ENCODE assay signal across 22 cellular contexts in the genomic region with DNA sequence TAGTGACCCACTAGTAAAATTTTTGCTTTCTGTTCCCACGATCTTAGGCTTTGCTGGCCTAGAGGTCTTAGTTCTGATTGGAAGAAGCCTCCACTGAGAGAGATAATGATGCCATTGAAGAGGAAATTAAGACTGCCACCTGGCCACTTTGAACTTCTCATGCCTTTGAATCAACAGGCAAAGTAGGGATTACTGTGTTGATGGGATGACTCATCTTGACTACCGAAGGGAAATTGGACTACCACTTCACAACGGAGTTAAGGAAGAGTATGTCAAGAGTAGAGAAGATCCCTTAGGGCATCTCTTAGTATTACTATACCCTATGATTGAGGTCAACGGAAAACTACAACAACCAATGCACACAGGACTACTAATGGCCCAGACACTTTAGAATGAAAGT. TPM values are rescaled to one million over a fixed set of nuclear protein-coding genes. Genes with fewer than 3 reads are reported as not detected.
DNase-seq lines count a peak whose midpoint lies in the region; ATAC-seq and TF ChIP-seq lines count a peak whose summit lies in the region.
"Had no signal": no experiment of that assay in that cellular context is flagged by ENCODE, and none has a peak within 500 bp of the region (broad histone marks: within the 10 kb centered on the region; RNA-seq: fewer than 3 reads in every experiment).

No MANE protein-coding gene starts in this region.

- H3K27me3 Mint-ChIP-seq in effector memory CD8-positive, alpha-beta T cell: no peaks in the 10 kb centered on the region

- H3K27me3 ChIP-seq in A673 (replicated peaks; ENCODE audit: insufficient read depth, low read depth, low read length, poor library complexity): no peaks in the 10 kb centered on the region
- H3K27me3 ChIP-seq: BLaER1 treated with 17β-estradiol and CSF1 and Interleukin-3, amounts not matched to agents 10 nM and 100 nM had no signal

- H3K4me1 Mint-ChIP-seq in effector memory CD8-positive, alpha-beta T cell (ENCODE audit: low read depth in 2 of 2): no peaks in the 10 kb centered on the region
- H3K4me1 Mint-ChIP-seq: IgD-negative memory B cell, T-cell had no signal

- H3K9me3 ChIP-seq in A673 (ENCODE audit: low read depth, low read length, poor library complexity, severe bottlenecking) (no peaks in the 10 kb centered on the region), HEK293 (ENCODE audit: control insufficient read depth, insufficient read depth, low read depth, low read length) (no peaks in the 10 kb centered on the region)
- H3K9me3 ChIP-seq: A549; BLaER1 treated with 17β-estradiol and CSF1 and Interleukin-3, amounts not matched to agents 10 nM and 100 nM; SK-N-SH had no signal

- BruUV-seq in A673 (replicated peaks; lab: Mats Ljungman, UMichigan): no TSS peak

- H3K4me3 ChIP-seq in A673 (ENCODE audit: low read depth, low read length, poor library complexity, severe bottlenecking): no peak overlapping the region
- H3K4me3 ChIP-seq in HEK293 (ENCODE audit: low read depth, low read length): no peak overlapping the region
- no peak overlapping the region for H3K4me3 ChIP-seq in epithelial cell of esophagus (ENCODE audit: low read length)
- H3K4me3 ChIP-seq: A549; BLaER1 treated with 17β-estradiol and CSF1 and Interleukin-3, amounts not matched to agents 10 nM and 100 nM had no signal

- H3K36me3 Mint-ChIP-seq in effector memory CD8-positive, alpha-beta T cell (ENCODE audit: insufficient read depth): no peaks in the 10 kb centered on the region
- H3K36me3 Mint-ChIP-seq: CD8-positive, alpha-beta T cell; IgD-negative memory B cell; T-cell had no signal

- H3K9me3 Mint-ChIP-seq in effector memory CD8-positive, alpha-beta T cell: peaks cover 0 to 4% of the 10 kb centered on the region in 2 donors
- H3K9me3 Mint-ChIP-seq: CD8-positive, alpha-beta T cell; T-cell had no signal

- TF ChIP-seq CTCF in A673 (conservative IDR thresholded peaks at IDR 0.05; ENCODE audit: low read depth, low read length): no peak
- TF ChIP-seq CTCF in HEK293 (tag by site-specific recombination; IDR thresholded peaks at IDR 0.05): no peak
- TF ChIP-seq CTCF in epithelial cell of esophagus (IDR thresholded peaks at IDR 0.05; ENCODE audit: insufficient read depth, low read depth, low read length, missing control alignments): no peak

- H3K27ac ChIP-seq in A673 (ENCODE audit: low read depth, low read length, poor library complexity, severe bottlenecking) (no peak overlapping the region), HEK293 (ENCODE audit: extremely low read depth, low read depth, low read length) (no peak overlapping the region)
- H3K27ac ChIP-seq: A549; BLaER1 treated with 17β-estradiol and CSF1 and Interleukin-3, amounts not matched to agents 10 nM and 100 nM had no signal

- POLR2A ChIA-PET in A673 (lab: Charles Lee; ENCODE audit: low non-redundant PET) (no interaction called here), HEK293 (lab: Yijun Ruan, JAX) (no interaction called here)

- DNase-seq in A673 (ENCODE audit: low spot score): peak; percentile 38
- DNase-seq in NCI-H69 (lab: John Stamatoyannopoulos, UW): peak; percentile 43
- peak; percentile 64 for DNase-seq in epithelial cell of esophagus (ENCODE audit: low read depth)
- no peak for DNase-seq in A172 (ENCODE audit: low spot score)
- no peak for DNase-seq in effector memory CD8-positive, alpha-beta T cell
- DNase-seq: CD8-positive, alpha-beta T cell; DMS79 treated with DMSO at 0.1 percent for 48 hours; GOT3; Karpas-422; MM.1S; NCI-H1092 treated with DMSO at 0.1 percent for 48 hours; NCI-H2081; SHP77; SK-N-SH; T-cell had no signal

- H3K27ac Mint-ChIP-seq in effector memory CD8-positive, alpha-beta T cell: no peak overlapping the region
- H3K27ac Mint-ChIP-seq: CD8-positive, alpha-beta T cell; IgD-negative memory B cell; T-cell had no signal

- intact Hi-C loops in A673 (cut with micrococcal nuclease; ENCODE audit: unreplicated experiment): loop anchor here (5.0 kb wide), 1 partner anchor 243 kb away; no protein-coding TSS in a partner anchor

- no peak overlapping the region for H3K4me3 Mint-ChIP-seq in effector memory CD8-positive, alpha-beta T cell
- H3K4me3 Mint-ChIP-seq: CD8-positive, alpha-beta T cell; IgD-negative memory B cell; T-cell had no signal

- ATAC-seq in HG03139 (IDR thresholded peaks at IDR 0.05; ENCODE audit: unreplicated experiment) (no peak), HG03520 (IDR thresholded peaks at IDR 0.05; ENCODE audit: unreplicated experiment) (no peak)
- ATAC-seq in effector memory CD8-positive, alpha-beta T cell (replicated peaks): no peak
- ATAC-seq: A549; CD8-positive, alpha-beta T cell; T-cell had no signal

- CTCF ChIA-PET in A673 (lab: Charles Lee): no interaction called here
- CTCF ChIA-PET in HEK293 (lab: Yijun Ruan, JAX): no interaction called here

- peaks cover 26% of the 10 kb centered on the region for H3K4me1 ChIP-seq in A673 (ENCODE audit: insufficient read depth, low read length, poor library complexity, severe bottlenecking)
- no peaks in the 10 kb centered on the region for H3K4me1 ChIP-seq in HEK293 (ENCODE audit: control insufficient read depth, insufficient read depth, low read length)
- H3K4me1 ChIP-seq: A549; BLaER1 treated with 17β-estradiol and CSF1 and Interleukin-3, amounts not matched to agents 10 nM and 100 nM had no signal

- H3K36me3 ChIP-seq in A673 (ENCODE audit: insufficient read depth, low read length, poor library complexity, severe bottlenecking) (no peaks in the 10 kb centered on the region), HEK293 (ENCODE audit: control insufficient read depth in 2 of 2, insufficient read depth in 1 of 2, low read length in 2 of 2) (no peaks in the 10 kb centered on the region)
- H3K36me3 ChIP-seq: BLaER1 treated with 17β-estradiol and CSF1 and Interleukin-3, amounts not matched to agents 10 nM and 100 nM had no signal

TF ChIP-seq in HEK293, 187 proteins besides CTCF, POLR2A, EP300 and RAD21:
- TF ChIP-seq OSR2 (tag by site-specific recombination; IDR thresholded peaks at IDR 0.05) (peak; percentile 35; the same call in 1 of the 2 replicates), ZNF24 (tag by site-specific recombination; IDR thresholded peaks at IDR 0.05) (no peak), ZNF354C (tag by site-specific recombination; IDR thresholded peaks at IDR 0.05; ENCODE audit: borderline replicate concordance, low read depth) (no peak), ZNF416 (tag by site-specific recombination; IDR thresholded peaks at IDR 0.05) (no peak), ZFP69B (tag by site-specific recombination; IDR thresholded peaks at IDR 0.05) (no peak), SCRT2 (tag by site-specific recombination; IDR thresholded peaks at IDR 0.05) (peak; percentile 91), ZNF707 (tag by site-specific recombination; IDR thresholded peaks at IDR 0.05) (no peak), ZNF2 (tag by site-specific recombination; IDR thresholded peaks at IDR 0.05) (no peak), TRIM28 (IDR thresholded peaks at IDR 0.05; ENCODE audit: borderline replicate concordance, low read length) (no peak)
- TF ChIP-seq, protein P1, sequence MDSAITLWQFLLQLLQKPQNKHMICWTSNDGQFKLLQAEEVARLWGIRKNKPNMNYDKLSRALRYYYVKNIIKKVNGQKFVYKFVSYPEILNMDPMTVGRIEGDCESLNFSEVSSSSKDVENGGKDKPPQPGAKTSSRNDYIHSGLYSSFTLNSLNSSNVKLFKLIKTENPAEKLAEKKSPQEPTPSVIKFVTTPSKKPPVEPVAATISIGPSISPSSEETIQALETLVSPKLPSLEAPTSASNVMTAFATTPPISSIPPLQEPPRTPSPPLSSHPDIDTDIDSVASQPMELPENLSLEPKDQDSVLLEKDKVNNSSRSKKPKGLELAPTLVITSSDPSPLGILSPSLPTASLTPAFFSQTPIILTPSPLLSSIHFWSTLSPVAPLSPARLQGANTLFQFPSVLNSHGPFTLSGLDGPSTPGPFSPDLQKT (IDR thresholded peaks at IDR 0.05; ENCODE audit: borderline replicate concordance, low read depth, low read length): no peak
- TF ChIP-seq, protein P2, sequence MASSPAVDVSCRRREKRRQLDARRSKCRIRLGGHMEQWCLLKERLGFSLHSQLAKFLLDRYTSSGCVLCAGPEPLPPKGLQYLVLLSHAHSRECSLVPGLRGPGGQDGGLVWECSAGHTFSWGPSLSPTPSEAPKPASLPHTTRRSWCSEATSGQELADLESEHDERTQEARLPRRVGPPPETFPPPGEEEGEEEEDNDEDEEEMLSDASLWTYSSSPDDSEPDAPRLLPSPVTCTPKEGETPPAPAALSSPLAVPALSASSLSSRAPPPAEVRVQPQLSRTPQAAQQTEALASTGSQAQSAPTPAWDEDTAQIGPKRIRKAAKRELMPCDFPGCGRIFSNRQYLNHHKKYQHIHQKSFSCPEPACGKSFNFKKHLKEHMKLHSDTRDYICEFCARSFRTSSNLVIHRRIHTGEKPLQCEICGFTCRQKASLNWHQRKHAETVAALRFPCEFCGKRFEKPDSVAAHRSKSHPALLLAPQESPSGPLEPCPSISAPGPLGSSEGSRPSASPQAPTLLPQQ (tag by site-specific recombination; IDR thresholded peaks at IDR 0.05): no peak

RNA-seq across cellular contexts. Expression of a gene that starts 12.7 kb away (rescaled TPM):
- total RNA-seq in A673 (2021): 3.8 and 4.5 TPM in 2 replicates
- not detected in 2 replicates for total RNA-seq in A172 (2014; rRNA removed; shearing (Covaris generic))
- total RNA-seq: CD8-positive, alpha-beta T cell; OCI-LY7 had no signal

Comparison
In these comparisons a context has a peak if more than half of its experiments do, and no peak if none do; other contexts are left out.
1. DNase-seq: peak in A673 (single experiment), NCI-H69 (single experiment) and epithelial cell of esophagus (single experiment); none in A172 (single experiment) and effector memory CD8-positive, alpha-beta T cell (0 of 3).